1 cellular context compared by ENCODE assay signal in the genomic region with DNA sequence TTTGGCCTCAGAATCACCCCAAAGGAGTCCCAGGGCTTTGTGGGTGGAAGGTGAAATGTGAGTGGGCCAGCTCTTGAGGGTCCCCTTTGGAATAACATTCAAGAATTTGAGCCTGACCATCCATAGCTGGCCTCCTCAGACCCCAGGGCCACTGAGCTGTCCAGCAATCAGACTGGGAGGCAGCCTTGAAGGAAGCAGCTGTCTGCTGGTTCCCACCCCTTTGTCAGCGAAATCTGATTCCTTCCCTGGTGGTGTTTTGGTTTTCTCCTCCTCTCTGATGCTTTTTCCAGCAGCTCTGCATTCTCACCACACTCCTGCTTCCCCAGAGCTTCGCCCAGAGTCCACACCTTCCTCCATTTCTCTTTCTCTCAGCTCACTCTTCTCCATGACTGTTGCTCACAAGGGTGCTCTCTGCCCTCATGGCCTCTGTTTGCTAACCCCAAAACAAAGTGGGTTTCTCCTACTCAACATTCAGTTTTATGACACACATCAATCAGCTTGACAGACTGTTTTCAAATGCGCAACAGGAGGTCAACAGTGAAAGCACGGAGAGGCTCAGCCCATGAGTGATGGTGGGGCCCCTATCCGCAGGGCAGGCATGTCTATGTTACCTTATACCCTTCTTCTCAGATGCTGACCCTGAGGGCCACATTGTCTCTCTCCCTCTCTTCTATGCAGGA.
A peak's percentile ranks its signal among the peaks of the same experiment; 100 is the strongest.
TF ChIP-seq lines count a peak whose summit lies in the region.

No MANE protein-coding gene starts in this region.

TF ChIP-seq in HEK293, 187 proteins besides CTCF, POLR2A, EP300 and RAD21 (continued from another document and continues in another):
- TF ChIP-seq, protein P1, sequence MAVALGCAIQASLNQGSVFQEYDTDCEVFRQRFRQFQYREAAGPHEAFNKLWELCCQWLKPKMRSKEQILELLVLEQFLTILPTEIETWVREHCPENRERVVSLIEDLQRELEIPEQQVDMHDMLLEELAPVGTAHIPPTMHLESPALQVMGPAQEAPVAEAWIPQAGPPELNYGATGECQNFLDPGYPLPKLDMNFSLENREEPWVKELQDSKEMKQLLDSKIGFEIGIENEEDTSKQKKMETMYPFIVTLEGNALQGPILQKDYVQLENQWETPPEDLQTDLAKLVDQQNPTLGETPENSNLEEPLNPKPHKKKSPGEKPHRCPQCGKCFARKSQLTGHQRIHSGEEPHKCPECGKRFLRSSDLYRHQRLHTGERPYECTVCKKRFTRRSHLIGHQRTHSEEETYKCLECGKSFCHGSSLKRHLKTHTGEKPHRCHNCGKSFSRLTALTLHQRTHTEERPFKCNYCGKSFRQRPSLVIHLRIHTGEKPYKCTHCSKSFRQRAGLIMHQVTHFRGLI (tag by site-specific recombination; IDR thresholded peaks at IDR 0.05), result peak; percentile 56
- TF ChIP-seq ZNF341 (tag by site-specific recombination; IDR thresholded peaks at IDR 0.05; ENCODE audit: low read depth), result no peak
- TF ChIP-seq, protein P2, sequence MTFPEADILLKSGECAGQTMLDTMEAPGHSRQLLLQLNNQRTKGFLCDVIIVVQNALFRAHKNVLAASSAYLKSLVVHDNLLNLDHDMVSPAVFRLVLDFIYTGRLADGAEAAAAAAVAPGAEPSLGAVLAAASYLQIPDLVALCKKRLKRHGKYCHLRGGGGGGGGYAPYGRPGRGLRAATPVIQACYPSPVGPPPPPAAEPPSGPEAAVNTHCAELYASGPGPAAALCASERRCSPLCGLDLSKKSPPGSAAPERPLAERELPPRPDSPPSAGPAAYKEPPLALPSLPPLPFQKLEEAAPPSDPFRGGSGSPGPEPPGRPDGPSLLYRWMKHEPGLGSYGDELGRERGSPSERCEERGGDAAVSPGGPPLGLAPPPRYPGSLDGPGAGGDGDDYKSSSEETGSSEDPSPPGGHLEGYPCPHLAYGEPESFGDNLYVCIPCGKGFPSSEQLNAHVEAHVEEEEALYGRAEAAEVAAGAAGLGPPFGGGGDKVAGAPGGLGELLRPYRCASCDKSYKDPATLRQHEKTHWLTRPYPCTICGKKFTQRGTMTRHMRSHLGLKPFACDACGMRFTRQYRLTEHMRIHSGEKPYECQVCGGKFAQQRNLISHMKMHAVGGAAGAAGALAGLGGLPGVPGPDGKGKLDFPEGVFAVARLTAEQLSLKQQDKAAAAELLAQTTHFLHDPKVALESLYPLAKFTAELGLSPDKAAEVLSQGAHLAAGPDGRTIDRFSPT (tag by site-specific recombination; IDR thresholded peaks at IDR 0.05), result no peak
- TF ChIP-seq GFI1B (tag by site-specific recombination; IDR thresholded peaks at IDR 0.05), result peak; percentile 72
- no peak for TF ChIP-seq ZNF544 (tag by site-specific recombination; IDR thresholded peaks at IDR 0.05)
- TF ChIP-seq, protein P3, sequence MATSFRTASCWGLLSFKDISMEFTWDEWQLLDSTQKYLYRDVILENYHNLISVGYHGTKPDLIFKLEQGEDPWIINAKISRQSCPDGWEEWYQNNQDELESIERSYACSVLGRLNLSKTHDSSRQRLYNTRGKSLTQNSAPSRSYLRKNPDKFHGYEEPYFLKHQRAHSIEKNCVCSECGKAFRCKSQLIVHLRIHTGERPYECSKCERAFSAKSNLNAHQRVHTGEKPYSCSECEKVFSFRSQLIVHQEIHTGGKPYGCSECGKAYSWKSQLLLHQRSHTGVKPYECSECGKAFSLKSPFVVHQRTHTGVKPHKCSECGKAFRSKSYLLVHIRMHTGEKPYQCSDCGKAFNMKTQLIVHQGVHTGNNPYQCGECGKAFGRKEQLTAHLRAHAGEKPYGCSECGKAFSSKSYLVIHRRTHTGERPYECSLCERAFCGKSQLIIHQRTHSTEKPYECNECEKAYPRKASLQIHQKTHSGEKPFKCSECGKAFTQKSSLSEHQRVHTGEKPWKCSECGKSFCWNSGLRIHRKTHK (tag by site-specific recombination; IDR thresholded peaks at IDR 0.05), result no peak
- TF ChIP-seq ZNF24 (tag by site-specific recombination; IDR thresholded peaks at IDR 0.05), result peak; percentile 92
- no peak for TF ChIP-seq ZNF121 (tag by site-specific recombination; IDR thresholded peaks at IDR 0.05)
- TF ChIP-seq ZNF654 (tag by site-specific recombination; IDR thresholded peaks at IDR 0.05; ENCODE audit: low read depth), result no peak
- peak; percentile 99 for TF ChIP-seq FEZF1 (tag by site-specific recombination; IDR thresholded peaks at IDR 0.05)
- TF ChIP-seq ZNF416 (tag by site-specific recombination; IDR thresholded peaks at IDR 0.05), result no peak
- no peak for TF ChIP-seq ZNF621 (tag by site-specific recombination; IDR thresholded peaks at IDR 0.05)
- no peak for TF ChIP-seq EGR2 (tag by site-specific recombination; IDR thresholded peaks at IDR 0.05; ENCODE audit: low read depth)
- no peak for TF ChIP-seq GLIS2 (tag by site-specific recombination; IDR thresholded peaks at IDR 0.05)
- TF ChIP-seq ZBTB21 (tag by site-specific recombination; IDR thresholded peaks at IDR 0.05), result no peak
- no peak for TF ChIP-seq ZNF354C (tag by site-specific recombination; IDR thresholded peaks at IDR 0.05; ENCODE audit: borderline replicate concordance, low read depth)
- TF ChIP-seq, protein P4, sequence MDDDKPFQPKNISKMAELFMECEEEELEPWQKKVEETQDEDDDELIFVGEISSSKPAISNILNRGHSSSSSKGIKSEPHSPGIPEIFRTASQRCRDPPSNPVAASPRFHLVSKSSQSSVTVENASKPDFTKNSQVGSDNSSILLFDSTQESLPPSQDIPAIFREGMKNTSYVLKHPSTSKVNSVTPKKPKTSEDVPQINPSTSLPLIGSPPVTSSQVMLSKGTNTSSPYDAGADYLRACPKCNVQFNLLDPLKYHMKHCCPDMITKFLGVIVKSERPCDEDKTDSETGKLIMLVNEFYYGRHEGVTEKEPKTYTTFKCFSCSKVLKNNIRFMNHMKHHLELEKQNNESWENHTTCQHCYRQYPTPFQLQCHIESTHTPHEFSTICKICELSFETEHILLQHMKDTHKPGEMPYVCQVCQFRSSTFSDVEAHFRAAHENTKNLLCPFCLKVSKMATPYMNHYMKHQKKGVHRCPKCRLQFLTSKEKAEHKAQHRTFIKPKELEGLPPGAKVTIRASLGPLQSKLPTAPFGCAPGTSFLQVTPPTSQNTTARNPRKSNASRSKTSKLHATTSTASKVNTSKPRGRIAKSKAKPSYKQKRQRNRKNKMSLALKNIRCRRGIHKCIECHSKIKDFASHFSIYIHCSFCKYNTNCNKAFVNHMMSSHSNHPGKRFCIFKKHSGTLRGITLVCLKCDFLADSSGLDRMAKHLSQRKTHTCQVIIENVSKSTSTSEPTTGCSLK (tag by site-specific recombination; IDR thresholded peaks at IDR 0.05), result no peak
- TF ChIP-seq ZNF629 (tag by site-specific recombination; IDR thresholded peaks at IDR 0.05), result peak; percentile 75
- no peak for TF ChIP-seq ZNF670 (tag by site-specific recombination; IDR thresholded peaks at IDR 0.05; ENCODE audit: low read depth)
- peak; percentile 51; the same call in 1 of the 2 replicates for TF ChIP-seq YY1 (tag by site-specific recombination; IDR thresholded peaks at IDR 0.05)
- no peak; the same call in 1 of the 2 replicates for TF ChIP-seq SP2 (tag by site-specific recombination; IDR thresholded peaks at IDR 0.05)
- TF ChIP-seq ZNF76 (tag by site-specific recombination; IDR thresholded peaks at IDR 0.05; ENCODE audit: borderline replicate concordance, low read depth), result no peak
- no peak for TF ChIP-seq KLF7 (tag by site-specific recombination; IDR thresholded peaks at IDR 0.05; ENCODE audit: borderline replicate concordance)
- no peak for TF ChIP-seq ZNF549 (tag by site-specific recombination; IDR thresholded peaks at IDR 0.05)
- TF ChIP-seq SALL2 (tag by site-specific recombination; IDR thresholded peaks at IDR 0.05; ENCODE audit: borderline replicate concordance), result no peak
- no peak for TF ChIP-seq ZNF658 (tag by site-specific recombination; IDR thresholded peaks at IDR 0.05)
- TF ChIP-seq PRDM1 (tag by site-specific recombination; IDR thresholded peaks at IDR 0.05), result peak; percentile 39; the same call in 1 of the 2 replicates
- peak; percentile 94 for TF ChIP-seq ZNF843 (tag by site-specific recombination; IDR thresholded peaks at IDR 0.05)
- TF ChIP-seq ZNF596 (tag by site-specific recombination; IDR thresholded peaks at IDR 0.05), result peak; percentile 78
- peak; percentile 53; the same call in 1 of the 2 replicates for TF ChIP-seq BCL11A (tag by site-specific recombination; IDR thresholded peaks at IDR 0.05; ENCODE audit: low read depth)
- no peak; the same call in 1 of the 2 replicates for TF ChIP-seq YY2 (tag by site-specific recombination; IDR thresholded peaks at IDR 0.05)
- TF ChIP-seq, protein P5, sequence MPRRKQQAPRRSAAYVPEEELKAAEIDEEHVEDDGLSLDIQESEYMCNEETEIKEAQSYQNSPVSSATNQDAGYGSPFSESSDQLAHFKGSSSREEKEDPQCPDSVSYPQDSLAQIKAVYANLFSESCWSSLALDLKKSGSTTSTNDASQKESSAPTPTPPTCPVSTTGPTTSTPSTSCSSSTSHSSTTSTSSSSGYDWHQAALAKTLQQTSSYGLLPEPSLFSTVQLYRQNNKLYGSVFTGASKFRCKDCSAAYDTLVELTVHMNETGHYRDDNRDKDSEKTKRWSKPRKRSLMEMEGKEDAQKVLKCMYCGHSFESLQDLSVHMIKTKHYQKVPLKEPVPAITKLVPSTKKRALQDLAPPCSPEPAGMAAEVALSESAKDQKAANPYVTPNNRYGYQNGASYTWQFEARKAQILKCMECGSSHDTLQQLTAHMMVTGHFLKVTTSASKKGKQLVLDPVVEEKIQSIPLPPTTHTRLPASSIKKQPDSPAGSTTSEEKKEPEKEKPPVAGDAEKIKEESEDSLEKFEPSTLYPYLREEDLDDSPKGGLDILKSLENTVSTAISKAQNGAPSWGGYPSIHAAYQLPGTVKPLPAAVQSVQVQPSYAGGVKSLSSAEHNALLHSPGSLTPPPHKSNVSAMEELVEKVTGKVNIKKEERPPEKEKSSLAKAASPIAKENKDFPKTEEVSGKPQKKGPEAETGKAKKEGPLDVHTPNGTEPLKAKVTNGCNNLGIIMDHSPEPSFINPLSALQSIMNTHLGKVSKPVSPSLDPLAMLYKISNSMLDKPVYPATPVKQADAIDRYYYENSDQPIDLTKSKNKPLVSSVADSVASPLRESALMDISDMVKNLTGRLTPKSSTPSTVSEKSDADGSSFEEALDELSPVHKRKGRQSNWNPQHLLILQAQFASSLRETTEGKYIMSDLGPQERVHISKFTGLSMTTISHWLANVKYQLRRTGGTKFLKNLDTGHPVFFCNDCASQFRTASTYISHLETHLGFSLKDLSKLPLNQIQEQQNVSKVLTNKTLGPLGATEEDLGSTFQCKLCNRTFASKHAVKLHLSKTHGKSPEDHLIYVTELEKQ (tag by site-specific recombination; IDR thresholded peaks at IDR 0.05; ENCODE audit: borderline replicate concordance), result peak; percentile 90
- peak; percentile 75; the same call in 1 of the 2 replicates for TF ChIP-seq ZXDB (tag by site-specific recombination; IDR thresholded peaks at IDR 0.05)
- TF ChIP-seq OVOL3 (tag by site-specific recombination; IDR thresholded peaks at IDR 0.05), result peak; percentile 69; the same call in 1 of the 2 replicates
- TF ChIP-seq ZBTB8A (tag by site-specific recombination; IDR thresholded peaks at IDR 0.05), result peak; percentile 78
- TF ChIP-seq, protein P6, sequence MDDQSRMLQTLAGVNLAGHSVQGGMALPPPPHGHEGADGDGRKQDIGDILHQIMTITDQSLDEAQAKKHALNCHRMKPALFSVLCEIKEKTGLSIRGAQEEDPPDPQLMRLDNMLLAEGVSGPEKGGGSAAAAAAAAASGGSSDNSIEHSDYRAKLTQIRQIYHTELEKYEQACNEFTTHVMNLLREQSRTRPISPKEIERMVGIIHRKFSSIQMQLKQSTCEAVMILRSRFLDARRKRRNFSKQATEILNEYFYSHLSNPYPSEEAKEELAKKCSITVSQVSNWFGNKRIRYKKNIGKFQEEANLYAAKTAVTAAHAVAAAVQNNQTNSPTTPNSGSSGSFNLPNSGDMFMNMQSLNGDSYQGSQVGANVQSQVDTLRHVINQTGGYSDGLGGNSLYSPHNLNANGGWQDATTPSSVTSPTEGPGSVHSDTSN (CRISPR knock-in tag; IDR thresholded peaks at IDR 0.05), result no peak
- TF ChIP-seq ZNF404 (tag by site-specific recombination; IDR thresholded peaks at IDR 0.05), result no peak
- no peak for TF ChIP-seq ZNF248 (tag by site-specific recombination; IDR thresholded peaks at IDR 0.05)
- peak; percentile 55; the same call in 1 of the 2 replicates for TF ChIP-seq ZNF501 (tag by site-specific recombination; IDR thresholded peaks at IDR 0.05)
- TF ChIP-seq ZNF610 (tag by site-specific recombination; IDR thresholded peaks at IDR 0.05; ENCODE audit: borderline replicate concordance), result peak; percentile 65; the same call in 1 of the 2 replicates
- peak; percentile 88 for TF ChIP-seq ZFP69B (tag by site-specific recombination; IDR thresholded peaks at IDR 0.05)
- TF ChIP-seq, protein P7, sequence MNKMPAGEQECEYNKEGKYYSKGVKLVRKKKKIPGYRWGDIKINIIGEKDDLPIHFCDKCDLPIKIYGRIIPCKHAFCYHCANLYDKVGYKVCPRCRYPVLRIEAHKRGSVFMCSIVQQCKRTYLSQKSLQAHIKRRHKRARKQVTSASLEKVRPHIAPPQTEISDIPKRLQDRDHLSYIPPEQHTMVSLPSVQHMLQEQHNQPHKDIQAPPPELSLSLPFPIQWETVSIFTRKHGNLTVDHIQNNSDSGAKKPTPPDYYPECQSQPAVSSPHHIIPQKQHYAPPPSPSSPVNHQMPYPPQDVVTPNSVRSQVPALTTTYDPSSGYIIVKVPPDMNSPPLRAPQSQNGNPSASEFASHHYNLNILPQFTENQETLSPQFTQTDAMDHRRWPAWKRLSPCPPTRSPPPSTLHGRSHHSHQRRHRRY (tag by site-specific recombination; IDR thresholded peaks at IDR 0.05), result no peak
- no peak for TF ChIP-seq ZFHX2 (tag by site-specific recombination; conservative IDR thresholded peaks at IDR 0.05)
- TF ChIP-seq ZNF133 (tag by site-specific recombination; IDR thresholded peaks at IDR 0.05), result no peak
- TF ChIP-seq, protein P8, sequence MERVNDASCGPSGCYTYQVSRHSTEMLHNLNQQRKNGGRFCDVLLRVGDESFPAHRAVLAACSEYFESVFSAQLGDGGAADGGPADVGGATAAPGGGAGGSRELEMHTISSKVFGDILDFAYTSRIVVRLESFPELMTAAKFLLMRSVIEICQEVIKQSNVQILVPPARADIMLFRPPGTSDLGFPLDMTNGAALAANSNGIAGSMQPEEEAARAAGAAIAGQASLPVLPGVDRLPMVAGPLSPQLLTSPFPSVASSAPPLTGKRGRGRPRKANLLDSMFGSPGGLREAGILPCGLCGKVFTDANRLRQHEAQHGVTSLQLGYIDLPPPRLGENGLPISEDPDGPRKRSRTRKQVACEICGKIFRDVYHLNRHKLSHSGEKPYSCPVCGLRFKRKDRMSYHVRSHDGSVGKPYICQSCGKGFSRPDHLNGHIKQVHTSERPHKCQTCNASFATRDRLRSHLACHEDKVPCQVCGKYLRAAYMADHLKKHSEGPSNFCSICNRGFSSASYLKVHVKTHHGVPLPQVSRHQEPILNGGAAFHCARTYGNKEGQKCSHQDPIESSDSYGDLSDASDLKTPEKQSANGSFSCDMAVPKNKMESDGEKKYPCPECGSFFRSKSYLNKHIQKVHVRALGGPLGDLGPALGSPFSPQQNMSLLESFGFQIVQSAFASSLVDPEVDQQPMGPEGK (tag by site-specific recombination; IDR thresholded peaks at IDR 0.05), result peak; percentile 67
- no peak for TF ChIP-seq ZNF473 (tag by site-specific recombination; IDR thresholded peaks at IDR 0.05)
- peak; percentile 40 for TF ChIP-seq ZSCAN16 (tag by site-specific recombination; IDR thresholded peaks at IDR 0.05)
- no peak for TF ChIP-seq ZBTB48 (tag by site-specific recombination; IDR thresholded peaks at IDR 0.05)
- no peak for TF ChIP-seq ZNF747 (tag by site-specific recombination; IDR thresholded peaks at IDR 0.05)
- no peak for TF ChIP-seq ZNF157 (tag by site-specific recombination; IDR thresholded peaks at IDR 0.05)
- no peak for TF ChIP-seq ZNF132 (tag by site-specific recombination; IDR thresholded peaks at IDR 0.05; ENCODE audit: borderline replicate concordance)
- no peak for TF ChIP-seq ZNF350 (tag by site-specific recombination; IDR thresholded peaks at IDR 0.05)
- TF ChIP-seq ZBTB20 (tag by site-specific recombination; IDR thresholded peaks at IDR 0.05), result peak; percentile 41
